ENCODE assay signal across 11 cellular contexts in genomic region chr20:35478804-35479472, GRCh38. TPM values are rescaled to one million over a fixed set of nuclear protein-coding genes. Genes with fewer than 3 reads are reported as not detected.
DNase-seq lines count a peak whose midpoint lies in the region; ATAC-seq, FAIRE-seq and TF ChIP-seq lines count a peak whose summit lies in the region.
"Had no signal": no experiment of that assay in that cellular context is flagged by ENCODE, and none has a peak within 500 bp of the region (broad histone marks: within the 10 kb centered on the region; RNA-seq: fewer than 3 reads in every experiment).

No MANE protein-coding gene starts in this region.

- no peak for FAIRE-seq in HepG2 (lab: Jason Lieb, UNC)

- H3K27ac ChIP-seq in HepG2 (ENCODE audit: extremely low read length, insufficient read depth, low read length) (peak overlapping the region; percentile 57), right lobe of liver (no peak overlapping the region), lower lobe of right lung (no peak overlapping the region)
- H3K27ac ChIP-seq: parathyroid adenoma had no signal

- H3K27me3 ChIP-seq in HepG2 (ENCODE audit: control insufficient read depth in 1 of 2, insufficient read depth in 2 of 2, low read length in 2 of 2): no peaks in the 10 kb centered on the region
- no peaks in the 10 kb centered on the region for H3K27me3 ChIP-seq in right lobe of liver
- no peaks in the 10 kb centered on the region for H3K27me3 ChIP-seq in lower lobe of right lung (ENCODE audit: low read depth)

- in situ Hi-C loops in HepG2 (cut with HindIII; ENCODE audit: extremely low pct_ligation_motif_present, low pct_unique_long_range_greater_than_20kb): no loop called here

- peak overlapping the region; percentile 23 for H3K4me2 ChIP-seq in HepG2 (ENCODE audit: low read depth, low read length)

- H3K9ac ChIP-seq in HepG2 (ENCODE audit: insufficient read depth, low read depth, low read length): peak overlapping the region; percentile 4; the same call in 1 of the 2 replicates
- H3K9ac ChIP-seq: parathyroid adenoma had no signal

- H3K4me1 ChIP-seq in HepG2 (ENCODE audit: insufficient read depth, low read length) (peaks cover 37% of the 10 kb centered on the region), right lobe of liver (no peaks in the 10 kb centered on the region), lower lobe of right lung (no peaks in the 10 kb centered on the region)
- H3K4me1 ChIP-seq: parathyroid adenoma had no signal

- no peaks in the 10 kb centered on the region for H3K27me3 Mint-ChIP-seq in stimulated activated naive B cell treated with anti-CD40 and anti-IgM and Interleukin-4, amounts not matched to agents 10 μg/mL and 1 μg/mL and 100 μg/mL, for 72 hours
- H3K27me3 Mint-ChIP-seq in HFFc6 (ENCODE audit: insufficient read depth): no peaks in the 10 kb centered on the region

- H4K20me1 ChIP-seq in HepG2 (ENCODE audit: insufficient read depth, low read length): no peaks in the 10 kb centered on the region

- TF ChIP-seq EP300 in HepG2 (IDR thresholded peaks at IDR 0.05; ENCODE audit: low read depth in 2 of 2, low read length in 2 of 2) (no peak), HepG2 (CRISPR knock-in tag; IDR thresholded peaks at IDR 0.05; ENCODE audit: borderline replicate concordance) (0 out of 2 replicates have a peak, but pooled peaks have one; percentile 34)

- peak; percentile 84 for ATAC-seq in HepG2
- ATAC-seq in right lobe of liver: no peak
- ATAC-seq in stimulated activated naive B cell treated with anti-CD40 and anti-IgM and Interleukin-4, amounts not matched to agents 10 μg/mL and 1 μg/mL and 100 μg/mL, for 72 hours (replicated peaks): peak; percentile 46 to 52
- no peak for ATAC-seq in lower lobe of right lung

- peaks cover 8 to 20% of the 10 kb centered on the region in 2 donors for H3K4me1 Mint-ChIP-seq in stimulated activated naive B cell treated with anti-CD40 and anti-IgM and Interleukin-4, amounts not matched to agents 10 μg/mL and 1 μg/mL and 100 μg/mL, for 72 hours
- no peaks in the 10 kb centered on the region for H3K4me1 Mint-ChIP-seq in HFFc6 (ENCODE audit: low read depth)

- TF ChIP-seq CTCF in HepG2 (CRISPR knock-in tag; IDR thresholded peaks at IDR 0.05): peak; percentile 87
- no peak for TF ChIP-seq CTCF in right lobe of liver (IDR thresholded peaks at IDR 0.05)
- TF ChIP-seq CTCF in HFFc6 (IDR thresholded peaks at IDR 0.05): no peak; the same call in 1 of the 2 replicates
- no peak for TF ChIP-seq CTCF in lower lobe of right lung (IDR thresholded peaks at IDR 0.05)

- CTCF ChIA-PET in HepG2 (lab: Yijun Ruan, JAX; ENCODE audit: low intra/inter-chr PET ratio, low total read pairs): interaction anchor here (1.1 kb wide), 1 partner anchor 15 kb away, joined by 3 read pairs; no protein-coding TSS in a partner anchor

- H3K4me3 Mint-ChIP-seq in stimulated activated naive B cell treated with anti-CD40 and anti-IgM and Interleukin-4, amounts not matched to agents 10 μg/mL and 1 μg/mL and 100 μg/mL, for 72 hours: no peak overlapping the region
- no peak overlapping the region for H3K4me3 Mint-ChIP-seq in HFFc6

- no peaks in the 10 kb centered on the region for H3K9me3 ChIP-seq in HepG2 (ENCODE audit: low read length)
- H3K9me3 ChIP-seq in right lobe of liver: no peaks in the 10 kb centered on the region
- no peaks in the 10 kb centered on the region for H3K9me3 ChIP-seq in lower lobe of right lung

- peaks cover 16 to 29% of the 10 kb centered on the region in 2 donors for H3K36me3 Mint-ChIP-seq in stimulated activated naive B cell treated with anti-CD40 and anti-IgM and Interleukin-4, amounts not matched to agents 10 μg/mL and 1 μg/mL and 100 μg/mL, for 72 hours
- peaks cover 18% of the 10 kb centered on the region for H3K36me3 Mint-ChIP-seq in HFFc6 (ENCODE audit: low read depth)

- intact Hi-C loops in HepG2 (cut with micrococcal nuclease; ENCODE audit: unreplicated experiment) (loop anchor here (2.0 kb wide), 1 partner anchor 16 kb away; no protein-coding TSS in a partner anchor), right lobe of liver (cut with DNase I) (no loop called here), head of caudate nucleus (cut with DNase I) (no loop called here), lower lobe of right lung (cut with DNase I) (no loop called here)

- H3K36me3 ChIP-seq in HepG2 (replicated peaks in 1 of 2; ENCODE audit: control insufficient read depth in 1 of 2, insufficient read depth in 2 of 2, low read length in 2 of 2) (peaks cover 35 to 73% of the 10 kb centered on the region in 2 experiments), right lobe of liver (peaks cover 0 to 37% (median 13%) of the 10 kb centered on the region in 4 donors), lower lobe of right lung (peaks cover 81% of the 10 kb centered on the region)

- TF ChIP-seq POLR2A in HepG2 (IDR thresholded peaks at IDR 0.05; ENCODE audit: insufficient read depth in 1 of 2, low read depth in 2 of 2, low read length in 2 of 2): no peak
- TF ChIP-seq POLR2A in right lobe of liver (IDR thresholded peaks at IDR 0.05): no peak
- no peak for TF ChIP-seq POLR2A in erythroblast (IDR thresholded peaks at IDR 0.05; ENCODE audit: low read length)

- H3K4me3 ChIP-seq in HepG2 (replicated peaks in 1 of 3; ENCODE audit: insufficient read depth in 1 of 3, low read depth in 2 of 3, low read length in 3 of 3) (peak overlapping the region in 1 of 3 experiments; percentile 6; a peak in 1 of 6 replicates), right lobe of liver (no peak overlapping the region), lower lobe of right lung (no peak overlapping the region)

- BruUV-seq in HepG2 (replicated peaks; lab: Mats Ljungman, UMichigan): no TSS peak

- TF ChIP-seq RAD21 in HepG2 (CRISPR knock-in tag; IDR thresholded peaks at IDR 0.05): peak; percentile 50

- DNase-seq in HepG2 (ENCODE audit: low spot score) (peak; percentile 77), right lobe of liver (no peak), RPMI8226 (peak; percentile 11), erythroblast (lab: John Stamatoyannopoulos, UW) (peak; percentile 15 to 25), head of caudate nucleus (no peak), HFFc6 (no peak), lower lobe of right lung (no peak)
- no peak for DNase-seq in stimulated activated naive B cell treated with anti-CD40 and anti-IgM and Interleukin-4, amounts not matched to agents 10 μg/mL and 1 μg/mL and 100 μg/mL, for 72 hours
- DNase-seq: C1 segment of cervical spinal cord, caudate nucleus had no signal

- no peaks in the 10 kb centered on the region for H3K79me2 ChIP-seq in HepG2 (ENCODE audit: insufficient read depth, low read length)
- H3K79me2 ChIP-seq: parathyroid adenoma had no signal

- peaks cover 0 to 2% of the 10 kb centered on the region in 2 donors for H3K9me3 Mint-ChIP-seq in stimulated activated naive B cell treated with anti-CD40 and anti-IgM and Interleukin-4, amounts not matched to agents 10 μg/mL and 1 μg/mL and 100 μg/mL, for 72 hours
- peaks cover 6% of the 10 kb centered on the region for H3K9me3 Mint-ChIP-seq in HFFc6

- WGBS in HepG2 (ENCODE audit: low lambda C conversion rate): 72% methylated on average over 16 of the region's 16 CpGs
- 68% methylated on average over 5 of the region's 16 CpGs for WGBS in right lobe of liver (ENCODE audit: insufficient coverage, low coverage, low lambda C conversion rate, missing lambda C conversion rate)

- H3K27ac Mint-ChIP-seq in stimulated activated naive B cell treated with anti-CD40 and anti-IgM and Interleukin-4, amounts not matched to agents 10 μg/mL and 1 μg/mL and 100 μg/mL, for 72 hours: peak overlapping the region; percentile 86
- no peak overlapping the region for H3K27ac Mint-ChIP-seq in HFFc6

- POLR2A ChIA-PET in HepG2 (lab: Yijun Ruan, JAX): interaction anchor here (0.9 to 2.7 kb wide), 11 partner anchors 8 to 265 kb away, joined by 3 to 46 read pairs (median 3); partner anchors contain the start of genes CEP250, ERGIC3 and RBM39

- no peak overlapping the region for H2AFZ ChIP-seq in HepG2 (ENCODE audit: low read length)
- H2AFZ ChIP-seq: parathyroid adenoma had no signal

RNA-seq across cellular contexts. Expression of gene CEP250, which starts 23.5 kb away (rescaled TPM):
- total RNA-seq in HepG2 (2016; rRNA removed; fragmentation: Illumina TruSeq; extraction: Trizol): 55.3 and 55.7 TPM in 2 replicates
- total RNA-seq in HepG2 (2016; cell fraction: cytosol; rRNA removed; fragmentation: Illumina TruSeq; extraction: Trizol; ENCODE audit: low read depth): 4.6 and 8.2 TPM in 2 replicates
- 47.0 and 58.9 TPM in 2 replicates for total RNA-seq in HepG2 (2016; cell fraction: insoluble cytoplasmic fraction; rRNA removed; fragmentation: Illumina TruSeq; extraction: Trizol)
- 10.8 and 11.9 TPM in 2 replicates for total RNA-seq in HepG2 (2016; cell fraction: membrane; rRNA removed; fragmentation: Illumina TruSeq; extraction: Trizol)
- 53.7 and 62.9 TPM in 2 replicates for total RNA-seq in HepG2 (2016; cell fraction: nucleus; rRNA removed; fragmentation: Illumina TruSeq; extraction: Trizol)
- 28.3 and 28.8 TPM in 2 replicates for polyA plus RNA-seq in HepG2 (2011; rRNA removed)
- polyA plus RNA-seq in HepG2 (2011; cell fraction: cytosol; rRNA removed): 13.0 and 15.9 TPM in 2 replicates
- 91.1 and 91.6 TPM in 2 replicates for polyA plus RNA-seq in HepG2 (2011; cell fraction: nucleus; rRNA removed)
- polyA plus RNA-seq in HepG2 (2012): 51.5 and 68.0 TPM in 2 replicates
- 1.8 and 3.2 TPM in 2 replicates for polyA plus RNA-seq in HepG2 (2016; cell fraction: cytosol; fragmentation: Illumina TruSeq; extraction: Trizol; ENCODE audit: low read depth)
- 25.5 and 33.0 TPM in 2 replicates for polyA plus RNA-seq in HepG2 (2016; cell fraction: insoluble cytoplasmic fraction; fragmentation: Illumina TruSeq; extraction: Trizol; ENCODE audit: low read depth)
- polyA plus RNA-seq in HepG2 (2016; cell fraction: membrane; fragmentation: Illumina TruSeq; extraction: Trizol; ENCODE audit: low read depth): 4.0 and 5.2 TPM in 2 replicates
- 164 and 177 TPM in 2 replicates for polyA plus RNA-seq in HepG2 (2016; cell fraction: nucleus; fragmentation: Illumina TruSeq; extraction: Trizol; ENCODE audit: insufficient read depth, low read depth)
- polyA minus RNA-seq in HepG2 (2011; rRNA and poly(A)+ RNA removed; ENCODE audit: low replicate concordance): 17.6 and 28.3 TPM in 2 replicates
- polyA minus RNA-seq in HepG2 (2011; cell fraction: cytosol; rRNA and poly(A)+ RNA removed): 15.9 and 26.1 TPM in 2 replicates
- 47.3 and 65.8 TPM in 2 replicates for polyA minus RNA-seq in HepG2 (2011; cell fraction: nucleus; rRNA and poly(A)+ RNA removed)
- 10 to 100 TPM in 2 of 6 experiments, 1 to 10 TPM in 4; 5.9 to 11.2 (median 9.0) TPM for total RNA-seq in right lobe of liver
- 10 to 100 TPM; 18.3 to 26.3 (median 22.9) TPM for total RNA-seq in HFFc6 (2021; fragmentation: NEBNext Ultra II Directional; extraction: Animal tissue kit (Norgen Biotek cat#: 25700))
- 30.7 TPM for total RNA-seq in lower lobe of right lung

RNA-seq across cellular contexts. Expression of gene GDF5, which starts 40.9 kb away (rescaled TPM):
- total RNA-seq in HepG2 (2016; rRNA removed; fragmentation: Illumina TruSeq; extraction: Trizol) (not detected in 2 replicates), right lobe of liver (not detected), lower lobe of right lung (0.86 TPM)
- not detected in 2 replicates for total RNA-seq in HepG2 (2016; cell fraction: cytosol; rRNA removed; fragmentation: Illumina TruSeq; extraction: Trizol; ENCODE audit: low read depth)
- total RNA-seq in HepG2 (2016; cell fraction: insoluble cytoplasmic fraction; rRNA removed; fragmentation: Illumina TruSeq; extraction: Trizol): not detected in 2 replicates
- total RNA-seq in HepG2 (2016; cell fraction: membrane; rRNA removed; fragmentation: Illumina TruSeq; extraction: Trizol): not detected in 2 replicates
- not detected in 2 replicates for total RNA-seq in HepG2 (2016; cell fraction: nucleus; rRNA removed; fragmentation: Illumina TruSeq; extraction: Trizol)
- polyA plus RNA-seq in HepG2 (2011; rRNA removed): not detected in 2 replicates
- 0.04 TPM in 1 of 2 replicates, not detected in the other for polyA plus RNA-seq in HepG2 (2011; cell fraction: cytosol; rRNA removed)
- polyA plus RNA-seq in HepG2 (2011; cell fraction: nucleus; rRNA removed): not detected in 2 replicates
- polyA plus RNA-seq in HepG2 (2012): not detected in 2 replicates
- not detected in 2 replicates for polyA plus RNA-seq in HepG2 (2016; cell fraction: cytosol; fragmentation: Illumina TruSeq; extraction: Trizol; ENCODE audit: low read depth)
- polyA plus RNA-seq in HepG2 (2016; cell fraction: insoluble cytoplasmic fraction; fragmentation: Illumina TruSeq; extraction: Trizol; ENCODE audit: low read depth): not detected in 2 replicates
- polyA plus RNA-seq in HepG2 (2016; cell fraction: membrane; fragmentation: Illumina TruSeq; extraction: Trizol; ENCODE audit: low read depth): not detected in 2 replicates
- polyA plus RNA-seq in HepG2 (2016; cell fraction: nucleus; fragmentation: Illumina TruSeq; extraction: Trizol; ENCODE audit: insufficient read depth, low read depth): not detected in 2 replicates
- polyA minus RNA-seq in HepG2 (2011; rRNA and poly(A)+ RNA removed; ENCODE audit: low replicate concordance): 0.09 TPM in 1 of 2 replicates, not detected in the other
- not detected in 2 replicates for polyA minus RNA-seq in HepG2 (2011; cell fraction: cytosol; rRNA and poly(A)+ RNA removed)
- not detected in 2 replicates for polyA minus RNA-seq in HepG2 (2011; cell fraction: nucleus; rRNA and poly(A)+ RNA removed)
- total RNA-seq in HFFc6 (2021; fragmentation: NEBNext Ultra II Directional; extraction: Animal tissue kit (Norgen Biotek cat#: 25700)): under 1 TPM; 0.20 to 0.47 (median 0.35) TPM

RNA-seq across cellular contexts. Expression of gene C20orf173, which starts 50.5 kb away (rescaled TPM):
- total RNA-seq in HepG2 (2016; rRNA removed; fragmentation: Illumina TruSeq; extraction: Trizol) (not detected in 2 replicates), right lobe of liver (not detected), lower lobe of right lung (not detected)
- total RNA-seq in HepG2 (2016; cell fraction: cytosol; rRNA removed; fragmentation: Illumina TruSeq; extraction: Trizol; ENCODE audit: low read depth): not detected in 2 replicates
- total RNA-seq in HepG2 (2016; cell fraction: insoluble cytoplasmic fraction; rRNA removed; fragmentation: Illumina TruSeq; extraction: Trizol): not detected in 2 replicates
- total RNA-seq in HepG2 (2016; cell fraction: membrane; rRNA removed; fragmentation: Illumina TruSeq; extraction: Trizol): not detected in 2 replicates
- total RNA-seq in HepG2 (2016; cell fraction: nucleus; rRNA removed; fragmentation: Illumina TruSeq; extraction: Trizol): not detected in 2 replicates
- polyA plus RNA-seq in HepG2 (2011; rRNA removed): not detected in 2 replicates
- not detected in 2 replicates for polyA plus RNA-seq in HepG2 (2011; cell fraction: cytosol; rRNA removed)
- polyA plus RNA-seq in HepG2 (2011; cell fraction: nucleus; rRNA removed): not detected in 2 replicates
- polyA plus RNA-seq in HepG2 (2012): not detected in 2 replicates
- polyA plus RNA-seq in HepG2 (2016; cell fraction: cytosol; fragmentation: Illumina TruSeq; extraction: Trizol; ENCODE audit: low read depth): not detected in 2 replicates
- not detected in 2 replicates for polyA plus RNA-seq in HepG2 (2016; cell fraction: insoluble cytoplasmic fraction; fragmentation: Illumina TruSeq; extraction: Trizol; ENCODE audit: low read depth)
- polyA plus RNA-seq in HepG2 (2016; cell fraction: membrane; fragmentation: Illumina TruSeq; extraction: Trizol; ENCODE audit: low read depth): not detected in 2 replicates
- not detected in 2 replicates for polyA plus RNA-seq in HepG2 (2016; cell fraction: nucleus; fragmentation: Illumina TruSeq; extraction: Trizol; ENCODE audit: insufficient read depth, low read depth)
- not detected in 2 replicates for polyA minus RNA-seq in HepG2 (2011; rRNA and poly(A)+ RNA removed; ENCODE audit: low replicate concordance)
- polyA minus RNA-seq in HepG2 (2011; cell fraction: cytosol; rRNA and poly(A)+ RNA removed): not detected in 2 replicates
- not detected in 2 replicates for polyA minus RNA-seq in HepG2 (2011; cell fraction: nucleus; rRNA and poly(A)+ RNA removed)
- not detected for total RNA-seq in HFFc6 (2021; fragmentation: NEBNext Ultra II Directional; extraction: Animal tissue kit (Norgen Biotek cat#: 25700))

Comparison
In these comparisons a context has a peak if more than half of its experiments do, and no peak if none do; other contexts are left out.
1. ATAC-seq: peak in HepG2 (single experiment) and stimulated activated naive B cell treated with anti-CD40 and anti-IgM and Interleukin-4, amounts not matched to agents 10 μg/mL and 1 μg/mL and 100 μg/mL, for 72 hours (2 of 2); none in right lobe of liver (0 of 4) and lower lobe of right lung (0 of 2).
2. DNase-seq: peak in HepG2 (single experiment), RPMI8226 (single experiment) and erythroblast (2 of 2); none in right lobe of liver (0 of 3), stimulated activated naive B cell treated with anti-CD40 and anti-IgM and Interleukin-4, amounts not matched to agents 10 μg/mL and 1 μg/mL and 100 μg/mL, for 72 hours (single experiment), head of caudate nucleus (0 of 42), HFFc6 (single experiment) and lower lobe of right lung (single experiment).